Comparison of ENCODE assay signal across 1 cellular context in the genomic region with DNA sequence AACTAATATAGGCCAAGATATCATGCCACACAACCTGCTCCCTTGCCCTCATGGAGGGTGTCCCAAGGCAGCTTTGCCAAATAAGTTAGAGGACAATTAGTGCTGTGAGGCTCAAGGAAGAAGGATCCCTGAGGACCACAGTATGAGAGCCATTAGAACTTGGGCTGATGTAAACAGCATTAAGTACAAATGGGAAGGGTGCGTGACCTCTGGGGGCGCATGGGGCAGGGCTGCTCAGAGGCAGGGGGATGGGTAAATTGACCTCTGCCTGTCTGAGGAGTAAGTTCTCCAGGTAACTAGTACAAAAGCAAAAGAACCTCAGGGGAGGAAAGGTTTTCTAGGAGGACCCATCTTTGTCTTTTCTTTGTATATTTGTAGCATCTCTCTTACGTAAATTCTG.
TF ChIP-seq lines count a peak whose summit lies in the region.

No MANE protein-coding gene starts in this region.

TF ChIP-seq in IMR-90, 13 proteins besides CTCF, POLR2A, EP300 and RAD21:
- TF ChIP-seq, protein P1, sequence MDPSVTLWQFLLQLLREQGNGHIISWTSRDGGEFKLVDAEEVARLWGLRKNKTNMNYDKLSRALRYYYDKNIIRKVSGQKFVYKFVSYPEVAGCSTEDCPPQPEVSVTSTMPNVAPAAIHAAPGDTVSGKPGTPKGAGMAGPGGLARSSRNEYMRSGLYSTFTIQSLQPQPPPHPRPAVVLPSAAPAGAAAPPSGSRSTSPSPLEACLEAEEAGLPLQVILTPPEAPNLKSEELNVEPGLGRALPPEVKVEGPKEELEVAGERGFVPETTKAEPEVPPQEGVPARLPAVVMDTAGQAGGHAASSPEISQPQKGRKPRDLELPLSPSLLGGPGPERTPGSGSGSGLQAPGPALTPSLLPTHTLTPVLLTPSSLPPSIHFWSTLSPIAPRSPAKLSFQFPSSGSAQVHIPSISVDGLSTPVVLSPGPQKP (IDR thresholded peaks at IDR 0.05; ENCODE audit: borderline replicate concordance, low read depth, low read length) = no peak
- TF ChIP-seq RFX5 (IDR thresholded peaks at IDR 0.05; ENCODE audit: low read depth, low read length) (no peak), MAFK (IDR thresholded peaks at IDR 0.05; ENCODE audit: low read depth, low read length) (no peak), USF2 (IDR thresholded peaks at IDR 0.05; ENCODE audit: low read depth, low read length) (no peak), MXI1 (IDR thresholded peaks at IDR 0.05; ENCODE audit: borderline replicate concordance, low read depth, low read length) (no peak), SMC3 (IDR thresholded peaks at IDR 0.05; ENCODE audit: low read depth, low read length) (no peak), MAZ (IDR thresholded peaks at IDR 0.05; ENCODE audit: borderline replicate concordance, low read depth, low read length) (no peak), CEBPB (IDR thresholded peaks at IDR 0.05; ENCODE audit: low read depth, low read length) (no peak), NFE2L2 (IDR thresholded peaks at IDR 0.05; ENCODE audit: low read depth, low read length) (no peak), CHD1 (IDR thresholded peaks at IDR 0.05; ENCODE audit: low read depth, low read length) (no peak), RCOR1 (IDR thresholded peaks at IDR 0.05; ENCODE audit: insufficient replicate concordance, low read length) (no peak)
